In the genomic region with DNA sequence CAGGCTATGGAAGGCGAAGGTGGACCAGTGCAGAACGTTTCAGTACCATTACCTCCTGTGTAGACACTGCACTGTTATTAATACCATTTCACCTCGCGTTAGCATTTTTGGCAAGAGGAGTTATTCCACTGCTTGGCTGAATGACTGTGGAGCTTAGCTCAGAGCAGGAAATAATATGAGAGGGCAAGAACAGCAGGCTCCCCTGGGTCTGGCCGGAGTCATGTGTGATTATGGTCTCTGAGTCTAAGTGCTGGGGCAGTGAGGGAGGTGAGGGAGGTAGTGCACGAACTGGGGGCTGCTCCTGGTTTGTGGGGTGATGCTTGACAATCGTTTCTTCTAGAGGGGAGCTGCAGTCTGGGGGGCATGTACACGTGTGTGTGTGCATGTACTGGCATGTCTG, we compare ENCODE assay signal across 2 cellular contexts.
TF ChIP-seq lines count a peak whose summit lies in the region.

No MANE protein-coding gene starts in this region.

TF ChIP-seq in K562, 482 proteins besides CTCF, POLR2A, EP300 and RAD21 (continued from another document):
- TF ChIP-seq FUS (optimal IDR thresholded peaks at IDR 0.05; ENCODE audit: low read depth, low read length) = no peak
- TF ChIP-seq MYC (IDR thresholded peaks at IDR 0.05; ENCODE audit: low read depth, low read length) = no peak
- TF ChIP-seq MYC (CRISPR knock-in tag; IDR thresholded peaks at IDR 0.05; ENCODE audit: borderline replicate concordance, low read depth) = no peak
- no peak for TF ChIP-seq ZNF12 (CRISPR knock-in tag; IDR thresholded peaks at IDR 0.05)

TF ChIP-seq in SK-N-SH, 30 proteins besides CTCF, POLR2A, EP300 and RAD21 (continued from another document):
- TF ChIP-seq, protein P1, sequence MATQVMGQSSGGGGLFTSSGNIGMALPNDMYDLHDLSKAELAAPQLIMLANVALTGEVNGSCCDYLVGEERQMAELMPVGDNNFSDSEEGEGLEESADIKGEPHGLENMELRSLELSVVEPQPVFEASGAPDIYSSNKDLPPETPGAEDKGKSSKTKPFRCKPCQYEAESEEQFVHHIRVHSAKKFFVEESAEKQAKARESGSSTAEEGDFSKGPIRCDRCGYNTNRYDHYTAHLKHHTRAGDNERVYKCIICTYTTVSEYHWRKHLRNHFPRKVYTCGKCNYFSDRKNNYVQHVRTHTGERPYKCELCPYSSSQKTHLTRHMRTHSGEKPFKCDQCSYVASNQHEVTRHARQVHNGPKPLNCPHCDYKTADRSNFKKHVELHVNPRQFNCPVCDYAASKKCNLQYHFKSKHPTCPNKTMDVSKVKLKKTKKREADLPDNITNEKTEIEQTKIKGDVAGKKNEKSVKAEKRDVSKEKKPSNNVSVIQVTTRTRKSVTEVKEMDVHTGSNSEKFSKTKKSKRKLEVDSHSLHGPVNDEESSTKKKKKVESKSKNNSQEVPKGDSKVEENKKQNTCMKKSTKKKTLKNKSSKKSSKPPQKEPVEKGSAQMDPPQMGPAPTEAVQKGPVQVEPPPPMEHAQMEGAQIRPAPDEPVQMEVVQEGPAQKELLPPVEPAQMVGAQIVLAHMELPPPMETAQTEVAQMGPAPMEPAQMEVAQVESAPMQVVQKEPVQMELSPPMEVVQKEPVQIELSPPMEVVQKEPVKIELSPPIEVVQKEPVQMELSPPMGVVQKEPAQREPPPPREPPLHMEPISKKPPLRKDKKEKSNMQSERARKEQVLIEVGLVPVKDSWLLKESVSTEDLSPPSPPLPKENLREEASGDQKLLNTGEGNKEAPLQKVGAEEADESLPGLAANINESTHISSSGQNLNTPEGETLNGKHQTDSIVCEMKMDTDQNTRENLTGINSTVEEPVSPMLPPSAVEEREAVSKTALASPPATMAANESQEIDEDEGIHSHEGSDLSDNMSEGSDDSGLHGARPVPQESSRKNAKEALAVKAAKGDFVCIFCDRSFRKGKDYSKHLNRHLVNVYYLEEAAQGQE (IDR thresholded peaks at IDR 0.05; ENCODE audit: low read depth, low read length) = no peak
- TF ChIP-seq YY1 (IDR thresholded peaks at IDR 0.05; ENCODE audit: low read depth) = no peak
- no peak for TF ChIP-seq FOSL2 (IDR thresholded peaks at IDR 0.05; ENCODE audit: borderline replicate concordance, low read depth)
- TF ChIP-seq RXRA (IDR thresholded peaks at IDR 0.05; ENCODE audit: borderline replicate concordance, low read depth) = no peak
- TF ChIP-seq, protein P2, sequence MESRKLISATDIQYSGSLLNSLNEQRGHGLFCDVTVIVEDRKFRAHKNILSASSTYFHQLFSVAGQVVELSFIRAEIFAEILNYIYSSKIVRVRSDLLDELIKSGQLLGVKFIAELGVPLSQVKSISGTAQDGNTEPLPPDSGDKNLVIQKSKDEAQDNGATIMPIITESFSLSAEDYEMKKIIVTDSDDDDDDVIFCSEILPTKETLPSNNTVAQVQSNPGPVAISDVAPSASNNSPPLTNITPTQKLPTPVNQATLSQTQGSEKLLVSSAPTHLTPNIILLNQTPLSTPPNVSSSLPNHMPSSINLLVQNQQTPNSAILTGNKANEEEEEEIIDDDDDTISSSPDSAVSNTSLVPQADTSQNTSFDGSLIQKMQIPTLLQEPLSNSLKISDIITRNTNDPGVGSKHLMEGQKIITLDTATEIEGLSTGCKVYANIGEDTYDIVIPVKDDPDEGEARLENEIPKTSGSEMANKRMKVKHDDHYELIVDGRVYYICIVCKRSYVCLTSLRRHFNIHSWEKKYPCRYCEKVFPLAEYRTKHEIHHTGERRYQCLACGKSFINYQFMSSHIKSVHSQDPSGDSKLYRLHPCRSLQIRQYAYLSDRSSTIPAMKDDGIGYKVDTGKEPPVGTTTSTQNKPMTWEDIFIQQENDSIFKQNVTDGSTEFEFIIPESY (IDR thresholded peaks at IDR 0.05; ENCODE audit: borderline replicate concordance, low read depth) = no peak
- TF ChIP-seq, protein P3, sequence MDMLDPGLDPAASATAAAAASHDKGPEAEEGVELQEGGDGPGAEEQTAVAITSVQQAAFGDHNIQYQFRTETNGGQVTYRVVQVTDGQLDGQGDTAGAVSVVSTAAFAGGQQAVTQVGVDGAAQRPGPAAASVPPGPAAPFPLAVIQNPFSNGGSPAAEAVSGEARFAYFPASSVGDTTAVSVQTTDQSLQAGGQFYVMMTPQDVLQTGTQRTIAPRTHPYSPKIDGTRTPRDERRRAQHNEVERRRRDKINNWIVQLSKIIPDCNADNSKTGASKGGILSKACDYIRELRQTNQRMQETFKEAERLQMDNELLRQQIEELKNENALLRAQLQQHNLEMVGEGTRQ (IDR thresholded peaks at IDR 0.05; ENCODE audit: borderline replicate concordance, low read depth, low read length) = no peak
- no peak for TF ChIP-seq MXI1 (IDR thresholded peaks at IDR 0.05; ENCODE audit: low read depth, low read length)
